1 cellular context compared by ENCODE assay signal in genomic region chr9:21056931-21057330, GRCh38.
TF ChIP-seq lines count a peak whose summit lies in the region.

No MANE protein-coding gene starts in this region.

TF ChIP-seq in IMR-90, 13 proteins besides CTCF, POLR2A, EP300 and RAD21:
- TF ChIP-seq MXI1 (IDR thresholded peaks at IDR 0.05; ENCODE audit: borderline replicate concordance, low read depth, low read length) (no peak), USF2 (IDR thresholded peaks at IDR 0.05; ENCODE audit: low read depth, low read length) (no peak), CEBPB (IDR thresholded peaks at IDR 0.05; ENCODE audit: low read depth, low read length) (no peak), RFX5 (IDR thresholded peaks at IDR 0.05; ENCODE audit: low read depth, low read length) (no peak), CHD1 (IDR thresholded peaks at IDR 0.05; ENCODE audit: low read depth, low read length) (no peak), BHLHE40 (IDR thresholded peaks at IDR 0.05; ENCODE audit: low read depth, low read length) (no peak), MAZ (IDR thresholded peaks at IDR 0.05; ENCODE audit: borderline replicate concordance, low read depth, low read length) (no peak), SMC3 (IDR thresholded peaks at IDR 0.05; ENCODE audit: low read depth, low read length) (no peak), RCOR1 (IDR thresholded peaks at IDR 0.05; ENCODE audit: insufficient replicate concordance, low read length) (no peak), MAFK (IDR thresholded peaks at IDR 0.05; ENCODE audit: low read depth, low read length) (no peak), FOS (IDR thresholded peaks at IDR 0.05; ENCODE audit: low read depth, low read length) (no peak), ELK1 (IDR thresholded peaks at IDR 0.05; ENCODE audit: borderline replicate concordance, low read depth, low read length) (no peak), NFE2L2 (IDR thresholded peaks at IDR 0.05; ENCODE audit: low read depth, low read length) (no peak)
